In the genomic region with DNA sequence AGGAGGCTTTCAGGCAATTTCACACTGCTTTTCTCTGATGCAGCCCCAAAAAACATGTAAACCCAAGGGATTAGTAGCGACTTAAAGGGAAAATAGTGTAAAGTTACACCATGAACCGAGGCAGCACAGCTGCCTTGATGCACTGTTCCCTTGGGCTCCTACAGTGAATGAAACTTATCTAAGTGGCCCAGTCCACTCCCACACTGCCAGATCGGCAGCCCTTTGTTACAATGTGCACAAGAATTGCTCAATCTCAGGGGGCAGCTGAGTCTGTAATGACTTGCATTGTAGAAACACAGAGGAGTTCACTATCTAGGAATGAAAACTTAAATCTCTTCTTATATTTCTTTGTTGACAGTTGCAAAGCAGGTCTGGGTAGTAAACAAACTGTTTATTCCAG, we compare ENCODE assay signal across 1 cellular context.
TF ChIP-seq lines count a peak whose summit lies in the region.

No MANE protein-coding gene starts in this region.

TF ChIP-seq in WTC11, 78 proteins besides CTCF, POLR2A, EP300 and RAD21 (continued from another document):
- TF ChIP-seq, protein P1, sequence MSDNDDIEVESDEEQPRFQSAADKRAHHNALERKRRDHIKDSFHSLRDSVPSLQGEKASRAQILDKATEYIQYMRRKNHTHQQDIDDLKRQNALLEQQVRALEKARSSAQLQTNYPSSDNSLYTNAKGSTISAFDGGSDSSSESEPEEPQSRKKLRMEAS (CRISPR knock-in tag; IDR thresholded peaks at IDR 0.05): no peak
- TF ChIP-seq MXD4 (CRISPR knock-in tag; IDR thresholded peaks at IDR 0.05; ENCODE audit: borderline replicate concordance) (no peak), JAZF1 (CRISPR knock-in tag; IDR thresholded peaks at IDR 0.05) (no peak)
